1 cellular context compared by ENCODE assay signal in genomic region chr7:28818996-28819395, GRCh38.
TF ChIP-seq lines count a peak whose summit lies in the region.

No MANE protein-coding gene starts in this region.

TF ChIP-seq in K562, 482 proteins besides CTCF, POLR2A, EP300 and RAD21 (continued from another document):
- TF ChIP-seq FOXO4 (CRISPR knock-in tag; IDR thresholded peaks at IDR 0.05), result no peak
- no peak for TF ChIP-seq ZNF76 (CRISPR knock-in tag; IDR thresholded peaks at IDR 0.05; ENCODE audit: borderline replicate concordance)
- no peak for TF ChIP-seq HIVEP1 (CRISPR knock-in tag; IDR thresholded peaks at IDR 0.05)
- no peak for TF ChIP-seq PHF20 (IDR thresholded peaks at IDR 0.05; ENCODE audit: partially characterized antibody)
- no peak for TF ChIP-seq HNRNPLL (IDR thresholded peaks at IDR 0.05; ENCODE audit: low read depth, low read length, poor library complexity, severe bottlenecking)
